In genomic region chr1:86546787-86547221, GRCh38 we compare ENCODE assay signal across 24 cellular contexts. TPM values are rescaled to one million over a fixed set of nuclear protein-coding genes. Genes with fewer than 3 reads are reported as not detected.
A peak's percentile ranks its signal among the peaks of the same experiment; 100 is the strongest.
DNase-seq lines count a peak whose midpoint lies in the region; TF ChIP-seq lines count a peak whose summit lies in the region.
"Had no signal": no experiment of that assay in that cellular context is flagged by ENCODE, and none has a peak within 500 bp of the region (broad histone marks: within the 10 kb centered on the region; RNA-seq: fewer than 3 reads in every experiment).

A gene with protein sequence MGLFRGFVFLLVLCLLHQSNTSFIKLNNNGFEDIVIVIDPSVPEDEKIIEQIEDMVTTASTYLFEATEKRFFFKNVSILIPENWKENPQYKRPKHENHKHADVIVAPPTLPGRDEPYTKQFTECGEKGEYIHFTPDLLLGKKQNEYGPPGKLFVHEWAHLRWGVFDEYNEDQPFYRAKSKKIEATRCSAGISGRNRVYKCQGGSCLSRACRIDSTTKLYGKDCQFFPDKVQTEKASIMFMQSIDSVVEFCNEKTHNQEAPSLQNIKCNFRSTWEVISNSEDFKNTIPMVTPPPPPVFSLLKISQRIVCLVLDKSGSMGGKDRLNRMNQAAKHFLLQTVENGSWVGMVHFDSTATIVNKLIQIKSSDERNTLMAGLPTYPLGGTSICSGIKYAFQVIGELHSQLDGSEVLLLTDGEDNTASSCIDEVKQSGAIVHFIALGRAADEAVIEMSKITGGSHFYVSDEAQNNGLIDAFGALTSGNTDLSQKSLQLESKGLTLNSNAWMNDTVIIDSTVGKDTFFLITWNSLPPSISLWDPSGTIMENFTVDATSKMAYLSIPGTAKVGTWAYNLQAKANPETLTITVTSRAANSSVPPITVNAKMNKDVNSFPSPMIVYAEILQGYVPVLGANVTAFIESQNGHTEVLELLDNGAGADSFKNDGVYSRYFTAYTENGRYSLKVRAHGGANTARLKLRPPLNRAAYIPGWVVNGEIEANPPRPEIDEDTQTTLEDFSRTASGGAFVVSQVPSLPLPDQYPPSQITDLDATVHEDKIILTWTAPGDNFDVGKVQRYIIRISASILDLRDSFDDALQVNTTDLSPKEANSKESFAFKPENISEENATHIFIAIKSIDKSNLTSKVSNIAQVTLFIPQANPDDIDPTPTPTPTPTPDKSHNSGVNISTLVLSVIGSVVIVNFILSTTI (plus strand): TSS chr1:86547078. CDS start chr1:86547120, 42 bp downstream.

- DNase-seq in DMS153 (lab: John Stamatoyannopoulos, UW) (peak; percentile 68), DMS153 treated with DMSO at 0.1 percent for 48 hours (lab: John Stamatoyannopoulos, UW; ENCODE audit: unreplicated experiment) (no peak), mammary epithelial cell (peak; percentile 88), inferior parietal cortex (ENCODE audit: extremely low spot score) (peak; percentile 79), transverse colon (no peak), GM13977 (ENCODE audit: low spot score) (no peak), CD14-positive monocyte (ENCODE audit: low spot score) (no peak)
- no peak for DNase-seq in activated T-cell treated with anti-CD3 and anti-CD28 coated beads, Interleukin-2, amount 50 U/mL, for 1 hour
- DNase-seq: activated CD4-positive, CD25-positive, alpha-beta regulatory T cell treated with anti-CD3 and anti-CD28 coated beads, Interleukin-2, amount 50 U/mL, for 72 hours; activated naive CD8-positive, alpha-beta T cell treated with anti-CD3 and anti-CD28 coated beads, Interleukin-2, amount 10 ng/mL, durations not matched to agents 7 days and 5 days; BE2C; GF-D8; heart left ventricle; mesenchymal stem cell; NCI-H1930; NCI-H524; psoas muscle; stimulated activated CD4-positive, alpha-beta T cell treated with anti-CD3 and anti-CD28 coated beads, Interleukin-12 subunit alpha, Interleukin-12 subunit beta, amount 100 ng/mL, for 4 hours; thyroid gland had no signal

- dilution Hi-C loops in mammary epithelial cell (cut with HindIII; ENCODE audit: low sequenced_read_pairs), result no loop called here

- TF ChIP-seq CTCF in mammary epithelial cell (conservative IDR thresholded peaks at IDR 0.05 in 1 of 2, IDR thresholded peaks at IDR 0.05 in 1 of 2; ENCODE audit: extremely low read depth in 1 of 2, insufficient read depth in 1 of 2, low read depth in 1 of 2, low read length in 2 of 2) (no peak), transverse colon (IDR thresholded peaks at IDR 0.05) (no peak), GM13977 (IDR thresholded peaks at IDR 0.05; ENCODE audit: extremely low read depth, insufficient read depth, missing control alignments) (no peak), CD14-positive monocyte (IDR thresholded peaks at IDR 0.05) (no peak)

- H3K36me3 ChIP-seq in mammary epithelial cell (ENCODE audit: insufficient read depth, low read length) (no peaks in the 10 kb centered on the region), transverse colon (no peaks in the 10 kb centered on the region)
- H3K36me3 ChIP-seq: BE2C, heart left ventricle, neural progenitor cell, thyroid gland had no signal

- peak within 1 kb of the TSS; percentile 83 for H3K27ac ChIP-seq in mammary epithelial cell (ENCODE audit: insufficient read depth, low read depth, low read length)
- peak within 1 kb of the TSS in 2 of 4 donors; percentile 3 to 68 for H3K27ac ChIP-seq in transverse colon
- H3K27ac ChIP-seq: 22Rv1, heart left ventricle, neural progenitor cell, psoas muscle, thyroid gland had no signal

- peak within 1 kb of the TSS; percentile 72 for H3K4me2 ChIP-seq in mammary epithelial cell (ENCODE audit: insufficient read depth, low read depth, low read length)
- H3K4me2 ChIP-seq: neural progenitor cell had no signal

- no peaks in the 10 kb centered on the region for H3K4me1 Mint-ChIP-seq in CD14-positive monocyte
- H3K4me1 Mint-ChIP-seq: activated naive CD8-positive, alpha-beta T cell treated with anti-CD3 and anti-CD28 coated beads, Interleukin-2, amount 10 ng/mL, durations not matched to agents 7 days and 5 days; brain had no signal

- H3K9ac ChIP-seq in mammary epithelial cell (ENCODE audit: insufficient read depth, low read length), result peak within 1 kb of the TSS; percentile 15
- H3K9ac ChIP-seq: neural progenitor cell had no signal

- in situ Hi-C loops in mammary epithelial cell (cut with MboI; ENCODE audit: low sequenced_read_pairs in 2 of 2), result no loop called here
- in situ Hi-C loops in transverse colon (cut with MboI; ENCODE audit: low pct_ligation_motif_present in 1 of 4, low pct_unique_long_range_greater_than_20kb in 1 of 4, low sequenced_read_pairs in 3 of 4), result no loop called here
- in situ Hi-C loops in GM13977 (cut with MboI; ENCODE audit: low pct_unique_long_range_greater_than_20kb, low sequenced_read_pairs, unreplicated experiment), result no loop called here

- H3K27ac Mint-ChIP-seq in CD14-positive monocyte, result no peak within 1 kb of the TSS
- H3K27ac Mint-ChIP-seq: activated naive CD8-positive, alpha-beta T cell treated with anti-CD3 and anti-CD28 coated beads, Interleukin-2, amount 10 ng/mL, durations not matched to agents 7 days and 5 days; brain; neural progenitor cell had no signal

- H3K36me3 Mint-ChIP-seq in CD14-positive monocyte, result no peaks in the 10 kb centered on the region
- H3K36me3 Mint-ChIP-seq: activated naive CD8-positive, alpha-beta T cell treated with anti-CD3 and anti-CD28 coated beads, Interleukin-2, amount 10 ng/mL, durations not matched to agents 7 days and 5 days; brain; neural progenitor cell had no signal

- CTCF ChIA-PET in mammary epithelial cell (lab: Charles Lee; ENCODE audit: low non-redundant PET), result no interaction called here

- H3K9me3 ChIP-seq in mammary epithelial cell (replicated peaks; ENCODE audit: insufficient read depth, low read length), result no peaks in the 10 kb centered on the region
- H3K9me3 ChIP-seq in transverse colon, result no peaks in the 10 kb centered on the region
- H3K9me3 ChIP-seq: BE2C, psoas muscle, thyroid gland had no signal

- H3K9me3 Mint-ChIP-seq in CD14-positive monocyte, result peaks cover 8 to 22% (median 14%) of the 10 kb centered on the region in 7 donors
- H3K9me3 Mint-ChIP-seq: neural progenitor cell had no signal

- H3K4me3 Mint-ChIP-seq in CD14-positive monocyte, result no peak within 1 kb of the TSS
- H3K4me3 Mint-ChIP-seq: activated naive CD8-positive, alpha-beta T cell treated with anti-CD3 and anti-CD28 coated beads, Interleukin-2, amount 10 ng/mL, durations not matched to agents 7 days and 5 days; brain; neural progenitor cell had no signal

- H3K4me3 ChIP-seq in mammary epithelial cell (replicated peaks in 1 of 3; ENCODE audit: insufficient read depth in 1 of 3, low read depth in 2 of 3, low read length in 3 of 3), result no peak within 1 kb of the TSS
- H3K4me3 ChIP-seq in transverse colon, result peak within 1 kb of the TSS in 1 of 4 donors; percentile 19
- H3K4me3 ChIP-seq: GM12878, heart left ventricle, neural progenitor cell, psoas muscle, thyroid gland had no signal

- H3K27me3 Mint-ChIP-seq in CD14-positive monocyte (ENCODE audit: low read depth in 3 of 3), result no peaks in the 10 kb centered on the region
- H3K27me3 Mint-ChIP-seq: brain had no signal

- no peaks in the 10 kb centered on the region for H3K27me3 ChIP-seq in mammary epithelial cell (ENCODE audit: insufficient read depth, low read length)
- H3K27me3 ChIP-seq in transverse colon, result no peaks in the 10 kb centered on the region
- H3K27me3 ChIP-seq: BE2C, heart left ventricle, neural progenitor cell, thyroid gland had no signal

- H4K20me1 ChIP-seq in mammary epithelial cell (ENCODE audit: insufficient read depth, low read length), result no peaks in the 10 kb centered on the region

- peak within 1 kb of the TSS; percentile 22 for H2AFZ ChIP-seq in mammary epithelial cell (ENCODE audit: low read depth, low read length)
- H2AFZ ChIP-seq: neural progenitor cell had no signal

- H3K79me2 ChIP-seq in mammary epithelial cell (ENCODE audit: insufficient read depth, low read length), result no peaks in the 10 kb centered on the region

- 0% methylated on average over 2 of the region's 2 CpGs for WGBS in mammary epithelial cell (ENCODE audit: low coverage, missing lambda C conversion rate)
- 27 to 34% methylated on average over 2 of the region's 2 CpGs for WGBS in transverse colon (ENCODE audit: low coverage in 1 of 2), 2 donors

- intact Hi-C loops in mammary epithelial cell (cut with micrococcal nuclease), result no loop called here
- intact Hi-C loops in transverse colon (cut with DNase I; ENCODE audit: low total_unique reads), result no loop called here
- intact Hi-C loops in CD14-positive monocyte (cut with micrococcal nuclease), result no loop called here

- TF ChIP-seq POLR2A in transverse colon (IDR thresholded peaks at IDR 0.05), result peak; percentile 47

- peaks cover 28% of the 10 kb centered on the region for H3K4me1 ChIP-seq in mammary epithelial cell (ENCODE audit: insufficient read depth, low read length)
- peaks cover 0 to 15% (median 4%) of the 10 kb centered on the region in 4 donors for H3K4me1 ChIP-seq in transverse colon
- H3K4me1 ChIP-seq: BE2C, heart left ventricle, neural progenitor cell, psoas muscle, thyroid gland had no signal

- TF ChIP-seq EP300 in transverse colon (IDR thresholded peaks at IDR 0.05; ENCODE audit: low read depth), result no peak

- no TSS peak for BruUV-seq in mammary epithelial cell (replicated peaks; lab: Mats Ljungman, UMichigan)

RNA-seq across cellular contexts. Expression of the gene that starts here (rescaled TPM):
- total RNA-seq in mammary epithelial cell (1 to 10 TPM in 1 of 2 donors, under 1 TPM in 1; 0.24 to 2.8 TPM), transverse colon (1,000 to 10,000 TPM in 2 of 4 donors, 100 to 1,000 TPM in 1, under 1 TPM in 1; 0.40 to 1,312 (median 849) TPM)
- polyA plus RNA-seq in mammary epithelial cell (0.34 TPM), CD14-positive monocyte (not detected)
- polyA minus RNA-seq in mammary epithelial cell, result not detected
- total RNA-seq: activated CD8-positive, alpha-beta memory T cell treated with anti-CD3 and anti-CD28 coated beads for 36 hours; activated naive CD8-positive, alpha-beta T cell treated with anti-CD3 and anti-CD28 coated beads, Interleukin-2, amount 10 ng/mL, durations not matched to agents 7 days and 5 days; GM12878; thyroid gland had no signal

Comparison
In these comparisons a context has a peak if more than half of its experiments do, and no peak if none do; other contexts are left out.
1. DNase-seq: peak in DMS153 (single experiment), mammary epithelial cell (single experiment) and inferior parietal cortex (single experiment); none in DMS153 treated with DMSO at 0.1 percent for 48 hours (single experiment), transverse colon (single experiment), activated T-cell treated with anti-CD3 and anti-CD28 coated beads, Interleukin-2, amount 50 U/mL, for 1 hour (single experiment), GM13977 (single experiment) and CD14-positive monocyte (single experiment).